Comparison of ENCODE assay signal across 9 cellular contexts in genomic region chr2:20241973-20242726, GRCh38. TPM values are rescaled to one million over a fixed set of nuclear protein-coding genes. Genes with fewer than 3 reads are reported as not detected.
DNase-seq lines count a peak whose midpoint lies in the region; ATAC-seq and TF ChIP-seq lines count a peak whose summit lies in the region.
"Had no signal": no experiment of that assay in that cellular context is flagged by ENCODE, and none has a peak within 500 bp of the region (broad histone marks: within the 10 kb centered on the region; RNA-seq: fewer than 3 reads in every experiment).

No MANE protein-coding gene starts in this region.

- TF ChIP-seq CTCF in right atrium auricular region (IDR thresholded peaks at IDR 0.05) (peak; percentile 36 to 52), testis (IDR thresholded peaks at IDR 0.05) (peak in 2 of 3 experiments; percentile 9 to 56)

- POLR2A ChIA-PET in activated CD4-positive, alpha-beta T cell treated with anti-CD3 and anti-CD28 coated beads for 36 hours (lab: Charles Lee), result no interaction called here

- H3K27ac ChIP-seq in right atrium auricular region, result no peak overlapping the region
- no peak overlapping the region for H3K27ac ChIP-seq in testis

- WGBS in testis, 2 donors, result 37 to 40% methylated on average over 23 to 43 of the region's 43 CpGs

- ATAC-seq in activated CD4-positive, alpha-beta T cell treated with anti-CD3 and anti-CD28 coated beads for 36 hours, result peak; percentile 76
- no peak for ATAC-seq in GM18517 (IDR thresholded peaks at IDR 0.05; ENCODE audit: unreplicated experiment)

- intact Hi-C loops in activated CD4-positive, alpha-beta T cell treated with anti-CD3 and anti-CD28 coated beads for 36 hours (cut with DNase I, micrococcal nuclease), result loop anchor here (5.0 to 10.0 kb wide), 3 partner anchors 180 to 400 kb away; no protein-coding TSS in a partner anchor
- intact Hi-C loops in testis (cut with DNase I; ENCODE audit: low total_unique reads), result no loop called here

- H3K4me3 ChIP-seq in right atrium auricular region (no peak overlapping the region), testis (peak overlapping the region in 1 of 2 donors; percentile 24)

- no peaks in the 10 kb centered on the region for H3K9me3 Mint-ChIP-seq in activated CD4-positive, alpha-beta T cell treated with anti-CD3 and anti-CD28 coated beads for 36 hours (ENCODE audit: low read depth)

- H3K27me3 ChIP-seq in right atrium auricular region, result no peaks in the 10 kb centered on the region
- no peaks in the 10 kb centered on the region for H3K27me3 ChIP-seq in testis

- peak overlapping the region; percentile 38 for H3K4me3 Mint-ChIP-seq in activated CD4-positive, alpha-beta T cell treated with anti-CD3 and anti-CD28 coated beads for 36 hours

- peaks cover 4% of the 10 kb centered on the region for H3K4me1 Mint-ChIP-seq in activated CD4-positive, alpha-beta T cell treated with anti-CD3 and anti-CD28 coated beads for 36 hours

- DNase-seq in activated CD4-positive, alpha-beta T cell treated with anti-CD3 and anti-CD28 coated beads for 36 hours, result peak; percentile 69
- DNase-seq in activated CD4-positive, alpha-beta T cell treated with anti-CD3 and anti-CD28 coated beads for 4 hours, result no peak
- DNase-seq in activated CD8-positive, alpha-beta memory T cell treated with anti-CD3 and anti-CD28 coated beads, Interleukin-2, amount 50 U/mL, for 48 hours, result peak; percentile 87
- DNase-seq in right atrium auricular region (ENCODE audit: low spot score) (no peak), testis (no peak), UCSD-AML1 (lab: John Stamatoyannopoulos, UW; ENCODE audit: unreplicated experiment) (no peak), NCI-H146 (lab: John Stamatoyannopoulos, UW) (no peak)
- DNase-seq: ACHN had no signal

- peaks cover 12% of the 10 kb centered on the region for H3K36me3 Mint-ChIP-seq in activated CD4-positive, alpha-beta T cell treated with anti-CD3 and anti-CD28 coated beads for 36 hours (ENCODE audit: low read depth)

- H3K9me3 ChIP-seq in right atrium auricular region, result no peaks in the 10 kb centered on the region
- H3K9me3 ChIP-seq in testis, result no peaks in the 10 kb centered on the region

- peaks cover 2% of the 10 kb centered on the region for H3K27me3 Mint-ChIP-seq in activated CD4-positive, alpha-beta T cell treated with anti-CD3 and anti-CD28 coated beads for 36 hours

- CTCF ChIA-PET in activated CD4-positive, alpha-beta T cell treated with anti-CD3 and anti-CD28 coated beads for 36 hours (lab: Charles Lee), result interaction anchor here (0.6 to 1.6 kb wide), 5 partner anchors 10 to 181 kb away, joined by 3 to 7 read pairs (median 4); no protein-coding TSS in a partner anchor

- H3K27ac Mint-ChIP-seq in activated CD4-positive, alpha-beta T cell treated with anti-CD3 and anti-CD28 coated beads for 36 hours, result no peak overlapping the region

- H3K36me3 ChIP-seq in right atrium auricular region, result peaks cover 2% of the 10 kb centered on the region
- no peaks in the 10 kb centered on the region for H3K36me3 ChIP-seq in testis (ENCODE audit: low read depth, missing control alignments)

- H3K4me1 ChIP-seq in right atrium auricular region, result no peaks in the 10 kb centered on the region
- H3K4me1 ChIP-seq in testis, result no peaks in the 10 kb centered on the region

- TF ChIP-seq POLR2A in testis (IDR thresholded peaks at IDR 0.05), result no peak

RNA-seq across cellular contexts. Expression of gene SDC1, which starts 17.2 kb away (rescaled TPM):
- under 1 TPM in 1 of 2 experiments, not detected in 1; 0.23 TPM for total RNA-seq in activated CD4-positive, alpha-beta T cell treated with anti-CD3 and anti-CD28 coated beads for 36 hours
- under 1 TPM in 1 of 2 donors, not detected in 1; 0.24 TPM for total RNA-seq in right atrium auricular region
- total RNA-seq in testis, result 1 to 10 TPM; 8.7 to 9.2 TPM
- 11.9 TPM for polyA plus RNA-seq in testis (ENCODE audit: insufficient read depth, low read depth, low replicate concordance)

Comparison
In these comparisons a context has a peak if more than half of its experiments do, and no peak if none do; other contexts are left out.
1. DNase-seq: peak in activated CD4-positive, alpha-beta T cell treated with anti-CD3 and anti-CD28 coated beads for 36 hours (single experiment) and activated CD8-positive, alpha-beta memory T cell treated with anti-CD3 and anti-CD28 coated beads, Interleukin-2, amount 50 U/mL, for 48 hours (single experiment); none in activated CD4-positive, alpha-beta T cell treated with anti-CD3 and anti-CD28 coated beads for 4 hours (0 of 2), right atrium auricular region (single experiment), testis (single experiment), UCSD-AML1 (single experiment) and NCI-H146 (single experiment).
2. RNA of gene SDC1, which starts 17.2 kb away (total RNA-seq): 8.7 to 9.2 TPM in testis; 0.24 TPM in right atrium auricular region and 0.23 TPM in activated CD4-positive, alpha-beta T cell treated with anti-CD3 and anti-CD28 coated beads for 36 hours; every median in the first group is over 4 times any median in the second.